ENCODE assay signal across 24 cellular contexts in genomic region chr15:42220216-42220615, GRCh38.
"Had no signal": no experiment of that assay in that cellular context is flagged by ENCODE, and none has a peak within 500 bp of the region (broad histone marks: within the 10 kb centered on the region; RNA-seq: fewer than 3 reads in every experiment).

No MANE protein-coding gene starts in this region.

- H3K4me1 Mint-ChIP-seq: mesothelial cell of epicardium, neural crest cell had no signal

- H3K27me3 Mint-ChIP-seq: dendritic cell treated with granulocyte-macrophage colony-stimulating factor and Interleukin-4, amounts not matched to agents 40 ng/mL and 50 ng/mL, for 4 days; memory B cell; progenitor cell of endocrine pancreas had no signal

- H3K4me3 Mint-ChIP-seq: dendritic cell treated with granulocyte-macrophage colony-stimulating factor and Interleukin-4, amounts not matched to agents 40 ng/mL and 50 ng/mL, for 4 days; immature natural killer cell; memory B cell; mesothelial cell of epicardium; natural killer cell; neural crest cell had no signal

- H3K4me1 ChIP-seq: esophagus muscularis mucosa, lower lobe of right lung, pancreas, suprapubic skin, thyroid gland, upper lobe of left lung, uterus had no signal

- ATAC-seq: left cardiac atrium, lower lobe of right lung, natural killer cell, pancreas, right cardiac atrium had no signal

- H3K27me3 ChIP-seq: esophagus muscularis mucosa, pancreas, suprapubic skin, thyroid gland, upper lobe of left lung, uterus had no signal

- FAIRE-seq: colon, kidney, pancreas, small intestine had no signal

- H3K9me3 Mint-ChIP-seq: dendritic cell treated with granulocyte-macrophage colony-stimulating factor and Interleukin-4, amounts not matched to agents 40 ng/mL and 50 ng/mL, for 4 days; immature natural killer cell; mesothelial cell of epicardium; natural killer cell; neural crest cell had no signal

- H3K4me3 ChIP-seq: esophagus muscularis mucosa, left ventricle myocardium inferior, lower lobe of right lung, pancreas, suprapubic skin, thyroid gland, upper lobe of left lung, uterus had no signal

- H3K9me3 ChIP-seq: esophagus muscularis mucosa, left ventricle myocardium inferior, lower lobe of right lung, pancreas, suprapubic skin, thyroid gland, upper lobe of left lung, uterus had no signal

- H3K36me3 ChIP-seq: uterus had no signal

- H3K27ac ChIP-seq: esophagus muscularis mucosa, left ventricle myocardium inferior, lower lobe of right lung, pancreas, suprapubic skin, thyroid gland, upper lobe of left lung, uterus had no signal

- DNase-seq: foreskin fibroblast; immature natural killer cell; kidney; left cardiac atrium; left ventricle myocardium inferior; lower lobe of right lung; natural killer cell; nucleus accumbens; pancreas; right cardiac atrium; small intestine; stimulated activated CD4-positive, alpha-beta T cell treated with anti-CD3 and anti-CD28 coated beads, Interleukin-12 subunit alpha, Interleukin-12 subunit beta, amount 100 ng/mL, for 4 hours; stimulated activated naive CD4-positive, alpha-beta T cell treated with Interleukin-2 at 50 U/mL for 16 hours; thyroid gland; uterus had no signal

- H3K27ac Mint-ChIP-seq: dendritic cell treated with granulocyte-macrophage colony-stimulating factor and Interleukin-4, amounts not matched to agents 40 ng/mL and 50 ng/mL, for 4 days; immature natural killer cell; memory B cell; mesothelial cell of epicardium; natural killer cell; progenitor cell of endocrine pancreas had no signal
